Comparison of ENCODE assay signal across 30 cellular contexts in the genomic region with DNA sequence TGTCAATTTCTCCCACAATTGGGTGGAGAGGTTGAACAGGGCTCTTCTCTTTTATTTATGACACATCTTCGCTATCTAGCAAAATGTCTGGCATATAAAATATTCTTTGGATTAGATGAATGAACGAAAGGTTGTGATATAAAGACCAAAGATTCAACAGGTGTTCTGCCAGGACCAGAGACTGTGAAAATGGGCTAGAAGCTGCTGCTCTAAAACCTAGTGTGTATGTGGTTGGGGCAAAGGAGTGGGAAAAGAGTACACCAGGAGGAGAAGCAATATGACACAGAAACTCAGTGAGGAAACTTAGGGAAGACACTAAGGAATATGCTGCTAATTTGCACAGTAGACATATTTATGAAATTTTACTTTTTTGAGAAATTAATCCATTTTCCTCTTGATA.
"Had no signal": no experiment of that assay in that cellular context is flagged by ENCODE, and none has a peak within 500 bp of the region (broad histone marks: within the 10 kb centered on the region; RNA-seq: fewer than 3 reads in every experiment).

No MANE protein-coding gene starts in this region.

- H3K36me3 ChIP-seq: lower lobe of right lung, pancreas, prostate gland, stomach, thyroid gland, transverse colon, upper lobe of left lung had no signal

- H3K27ac ChIP-seq: lower lobe of right lung, pancreas, prostate gland, skin epidermis, stomach, testis, thyroid gland, transverse colon, upper lobe of left lung had no signal

- H3K9me3 Mint-ChIP-seq: naive thymus-derived CD8-positive, alpha-beta T cell; neural crest cell; stimulated activated naive B cell treated with anti-CD40 and anti-IgM and Interleukin-4, amounts not matched to agents 10 μg/mL and 1 μg/mL and 100 μg/mL, for 72 hours had no signal

- H3K27me3 Mint-ChIP-seq: naive thymus-derived CD8-positive, alpha-beta T cell; stimulated activated naive B cell treated with anti-CD40 and anti-IgM and Interleukin-4, amounts not matched to agents 10 μg/mL and 1 μg/mL and 100 μg/mL, for 72 hours had no signal

- ATAC-seq: left cardiac atrium; left lobe of liver; lower lobe of right lung; naive thymus-derived CD8-positive, alpha-beta T cell; pancreas; right cardiac atrium; sciatic nerve; stimulated activated naive B cell treated with anti-CD40 and anti-IgM and Interleukin-4, amounts not matched to agents 10 μg/mL and 1 μg/mL and 100 μg/mL, for 72 hours; stimulated activated naive CD8-positive, alpha-beta T cell treated with anti-CD3 and anti-CD28 coated beads, Interleukin-15, Interleukin-2, amounts not matched to agents 100 U/mL and 50 U/mL, for 24 hours had no signal

- H3K27ac Mint-ChIP-seq: naive thymus-derived CD8-positive, alpha-beta T cell; stimulated activated naive B cell treated with anti-CD40 and anti-IgM and Interleukin-4, amounts not matched to agents 10 μg/mL and 1 μg/mL and 100 μg/mL, for 72 hours had no signal

- H3K9me3 ChIP-seq: lower lobe of right lung, pancreas, prostate gland, stomach, testis, thyroid gland, transverse colon, upper lobe of left lung had no signal

- H3K36me3 Mint-ChIP-seq: naive thymus-derived CD8-positive, alpha-beta T cell; stimulated activated naive B cell treated with anti-CD40 and anti-IgM and Interleukin-4, amounts not matched to agents 10 μg/mL and 1 μg/mL and 100 μg/mL, for 72 hours had no signal

- H3K27me3 ChIP-seq: pancreas, stomach, testis, thyroid gland, transverse colon, upper lobe of left lung had no signal

- FAIRE-seq: keratinocyte, pancreas had no signal

- H3K4me1 Mint-ChIP-seq: neural crest cell had no signal

- H3K4me1 ChIP-seq: pancreas, prostate gland, testis, transverse colon, upper lobe of left lung had no signal

- H3K4me3 ChIP-seq: lower lobe of right lung, pancreas, prostate gland, skin epidermis, stomach, testis, thyroid gland, transverse colon, upper lobe of left lung had no signal

- H3K4me3 Mint-ChIP-seq: naive thymus-derived CD8-positive, alpha-beta T cell; nephron; neural crest cell; stimulated activated naive B cell treated with anti-CD40 and anti-IgM and Interleukin-4, amounts not matched to agents 10 μg/mL and 1 μg/mL and 100 μg/mL, for 72 hours had no signal

- DNase-seq: hippocampal formation; kidney glomerular epithelial cell; left cardiac atrium; lower lobe of right lung; mammary epithelial cell; mesenchymal stem cell; naive thymus-derived CD8-positive, alpha-beta T cell; nucleus accumbens; pancreas; posterior cingulate gyrus; retina; right cardiac atrium; stimulated activated CD4-positive, alpha-beta T cell treated with anti-CD3 and anti-CD28 coated beads, Interleukin-12 subunit alpha, Interleukin-12 subunit beta, amount 100 ng/mL, for 4 hours; stimulated activated CD4-positive, alpha-beta T cell treated with anti-CD3 and anti-CD28 coated beads, Interleukin-15, amount 100 ng/mL, for 24 hours; stimulated activated CD4-positive, alpha-beta T cell treated with anti-CD3 and anti-CD28 coated beads, Interleukin-2, amount 100 ng/mL, for 24 hours; stimulated activated CD4-positive, alpha-beta T cell treated with anti-CD3 and anti-CD28 coated beads, Interleukin-4, amount 100 ng/mL, for 1 hour; stimulated activated naive B cell treated with anti-CD40 and anti-IgM and Interleukin-4, amounts not matched to agents 10 μg/mL and 1 μg/mL and 100 μg/mL, for 72 hours; stimulated activated naive CD8-positive, alpha-beta T cell treated with anti-CD3 and anti-CD28 coated beads, Interleukin-15, Interleukin-2, amounts not matched to agents 100 U/mL and 50 U/mL, for 24 hours; stomach; testis; thyroid gland; transverse colon; upper lobe of left lung had no signal
